In genomic region chr3:2156244-2156847, GRCh38 we compare ENCODE assay signal across 8 cellular contexts. TPM values are rescaled to one million over a fixed set of nuclear protein-coding genes. Genes with fewer than 3 reads are reported as not detected.
A peak's percentile ranks its signal among the peaks of the same experiment; 100 is the strongest.
DNase-seq lines count a peak whose midpoint lies in the region; ATAC-seq and TF ChIP-seq lines count a peak whose summit lies in the region.

No MANE protein-coding gene starts in this region.

- H3K9me3 Mint-ChIP-seq in activated T-helper 2 cell treated with anti-CD3 and anti-CD28 coated beads, Interferon-gamma antibody, Interleukin-2, Interleukin-4, amounts not matched to agents 10 μg/mL and 5 μg/mL and 100 μg/mL, durations not matched to agents 14 hours and 24 hours and 36 hours: no peaks in the 10 kb centered on the region
- no peaks in the 10 kb centered on the region for H3K9me3 Mint-ChIP-seq in neural crest cell

- DNase-seq in Right ventricle myocardium inferior (ENCODE audit: missing footprints): peak; percentile 33
- no peak for DNase-seq in Right ventricle myocardium superior
- DNase-seq in activated T-helper 2 cell treated with anti-CD3 and anti-CD28 coated beads, Interferon-gamma antibody, Interleukin-2, Interleukin-4, amounts not matched to agents 10 μg/mL and 5 μg/mL and 100 μg/mL, durations not matched to agents 14 hours and 24 hours and 36 hours (ENCODE audit: low spot score): peak; percentile 8
- peak; percentile 60 for DNase-seq in neural crest cell (ENCODE audit: low read depth, low spot score)
- no peak for DNase-seq in NCI-H526 (lab: John Stamatoyannopoulos, UW)
- no peak for DNase-seq in NCI-H2081 treated with DMSO at 0.1 percent for 48 hours (lab: John Stamatoyannopoulos, UW)

- intact Hi-C loops in Right ventricle myocardium inferior (cut with DNase I): no loop called here
- intact Hi-C loops in Right ventricle myocardium superior (cut with DNase I): no loop called here
- intact Hi-C loops in activated T-helper 2 cell treated with anti-CD3 and anti-CD28 coated beads, Interferon-gamma antibody, Interleukin-2, Interleukin-4, amounts not matched to agents 10 μg/mL and 5 μg/mL and 100 μg/mL, durations not matched to agents 14 hours and 24 hours and 36 hours (cut with micrococcal nuclease): no loop called here

- peak; percentile 78 for TF ChIP-seq CTCF in neural crest cell (conservative IDR thresholded peaks at IDR 0.05)

- no peak overlapping the region for H3K27ac Mint-ChIP-seq in activated T-helper 2 cell treated with anti-CD3 and anti-CD28 coated beads, Interferon-gamma antibody, Interleukin-2, Interleukin-4, amounts not matched to agents 10 μg/mL and 5 μg/mL and 100 μg/mL, durations not matched to agents 14 hours and 24 hours and 36 hours
- H3K27ac Mint-ChIP-seq in neural crest cell (ENCODE audit: unreplicated experiment): no peak overlapping the region

- H3K4me3 Mint-ChIP-seq in activated T-helper 2 cell treated with anti-CD3 and anti-CD28 coated beads, Interferon-gamma antibody, Interleukin-2, Interleukin-4, amounts not matched to agents 10 μg/mL and 5 μg/mL and 100 μg/mL, durations not matched to agents 14 hours and 24 hours and 36 hours (ENCODE audit: low read depth): no peak overlapping the region
- peak overlapping the region; percentile 24 for H3K4me3 Mint-ChIP-seq in neural crest cell

- H3K27me3 Mint-ChIP-seq in activated T-helper 2 cell treated with anti-CD3 and anti-CD28 coated beads, Interferon-gamma antibody, Interleukin-2, Interleukin-4, amounts not matched to agents 10 μg/mL and 5 μg/mL and 100 μg/mL, durations not matched to agents 14 hours and 24 hours and 36 hours (ENCODE audit: low read depth): no peaks in the 10 kb centered on the region
- H3K27me3 Mint-ChIP-seq in neural crest cell (ENCODE audit: low read depth): no peaks in the 10 kb centered on the region

- ATAC-seq in Right ventricle myocardium inferior (no peak), Right ventricle myocardium superior (ENCODE audit: poor library complexity) (no peak), HG03439 (IDR thresholded peaks at IDR 0.05; ENCODE audit: unreplicated experiment) (peak; percentile 66), GM21576 (IDR thresholded peaks at IDR 0.05; ENCODE audit: unreplicated experiment) (no peak)

- H3K4me1 Mint-ChIP-seq in activated T-helper 2 cell treated with anti-CD3 and anti-CD28 coated beads, Interferon-gamma antibody, Interleukin-2, Interleukin-4, amounts not matched to agents 10 μg/mL and 5 μg/mL and 100 μg/mL, durations not matched to agents 14 hours and 24 hours and 36 hours (ENCODE audit: low read depth): no peaks in the 10 kb centered on the region
- peaks cover 13% of the 10 kb centered on the region for H3K4me1 Mint-ChIP-seq in neural crest cell

- no peaks in the 10 kb centered on the region for H3K36me3 Mint-ChIP-seq in activated T-helper 2 cell treated with anti-CD3 and anti-CD28 coated beads, Interferon-gamma antibody, Interleukin-2, Interleukin-4, amounts not matched to agents 10 μg/mL and 5 μg/mL and 100 μg/mL, durations not matched to agents 14 hours and 24 hours and 36 hours (ENCODE audit: low read depth)
- H3K36me3 Mint-ChIP-seq in neural crest cell (ENCODE audit: low read depth): no peaks in the 10 kb centered on the region

RNA-seq across cellular contexts. Expression of gene CNTN4, which starts 57.7 kb away (rescaled TPM):
- total RNA-seq in Right ventricle myocardium inferior (2.5 TPM), Right ventricle myocardium superior (2.6 TPM), neural crest cell (2.9 and 4.3 TPM in 2 replicates)
- not detected in 2 replicates for total RNA-seq in activated T-helper 2 cell treated with anti-CD3 and anti-CD28 coated beads, Interferon-gamma antibody, Interleukin-2, Interleukin-4, amounts not matched to agents 10 μg/mL and 5 μg/mL and 100 μg/mL, durations not matched to agents 14 hours and 24 hours and 36 hours

Comparison
In these comparisons a context has a peak if more than half of its experiments do, and no peak if none do; other contexts are left out.
1. DNase-seq: peak in Right ventricle myocardium inferior (single experiment), activated T-helper 2 cell treated with anti-CD3 and anti-CD28 coated beads, Interferon-gamma antibody, Interleukin-2, Interleukin-4, amounts not matched to agents 10 μg/mL and 5 μg/mL and 100 μg/mL, durations not matched to agents 14 hours and 24 hours and 36 hours (single experiment) and neural crest cell (single experiment); none in Right ventricle myocardium superior (single experiment), NCI-H526 (0 of 2) and NCI-H2081 treated with DMSO at 0.1 percent for 48 hours (single experiment).